ENCODE assay signal across 17 cellular contexts in genomic region chr5:33817301-33817700, GRCh38.
DNase-seq lines count a peak whose midpoint lies in the region; ATAC-seq, FAIRE-seq and TF ChIP-seq lines count a peak whose summit lies in the region.
"Had no signal": no experiment of that assay in that cellular context is flagged by ENCODE, and none has a peak within 500 bp of the region (broad histone marks: within the 10 kb centered on the region; RNA-seq: fewer than 3 reads in every experiment).

No MANE protein-coding gene starts in this region.

- ATAC-seq in RWPE2 (ENCODE audit: low read depth): peak; percentile 68
- ATAC-seq in foreskin keratinocyte: peak; percentile 21
- no peak for ATAC-seq in mucosa of descending colon
- ATAC-seq: CD8-positive, alpha-beta T cell; K562; Right ventricle myocardium inferior had no signal

- H3K27ac Mint-ChIP-seq in HFFc6: peak overlapping the region; percentile 70
- H3K27ac Mint-ChIP-seq: CD8-positive, alpha-beta T cell had no signal

- no peaks in the 10 kb centered on the region; the same call in none of the 2 replicates for H3K27me3 Mint-ChIP-seq in HFFc6 (ENCODE audit: insufficient read depth)

- no peak overlapping the region for H3K4me3 ChIP-seq in RWPE2 (ENCODE audit: severe bottlenecking)
- H3K4me3 ChIP-seq in mucosa of descending colon: no peak overlapping the region
- H3K4me3 ChIP-seq: K562 had no signal

- no peaks in the 10 kb centered on the region for H3K9me3 ChIP-seq in RWPE2 (ENCODE audit: severe bottlenecking)
- no peaks in the 10 kb centered on the region for H3K9me3 ChIP-seq in mucosa of descending colon

- no peak for FAIRE-seq in urothelium cell line (lab: Jason Lieb, UNC)
- FAIRE-seq: D721Med had no signal

- H3K4me1 ChIP-seq in RWPE2 (ENCODE audit: insufficient read depth, poor library complexity, severe bottlenecking) (peaks cover 16% of the 10 kb centered on the region), foreskin keratinocyte (peaks cover 20% of the 10 kb centered on the region), mucosa of descending colon (ENCODE audit: low read depth) (no peaks in the 10 kb centered on the region)

- peak overlapping the region; percentile 50 for H3K4me3 Mint-ChIP-seq in HFFc6
- H3K4me3 Mint-ChIP-seq: CD8-positive, alpha-beta T cell had no signal

- H3K36me3 ChIP-seq in RWPE2 (ENCODE audit: low read depth) (no peaks in the 10 kb centered on the region), mucosa of descending colon (ENCODE audit: low read depth) (no peaks in the 10 kb centered on the region)

- DNase-seq in HFFc6 (no peak), RWPE2 (ENCODE audit: low spot score) (no peak), foreskin keratinocyte (peak; percentile 32 to 63), urothelium cell line (ENCODE audit: low spot score) (peak; percentile 46), mucosa of descending colon (no peak), SHP77 treated with DMSO at 0.1 percent for 48 hours (lab: John Stamatoyannopoulos, UW) (no peak), activated gamma-delta T cell (lab: John Stamatoyannopoulos, UW) (no peak)
- DNase-seq: CD8-positive, alpha-beta T cell; DMS79 treated with DMSO at 0.1 percent for 48 hours; NCI-H1092 treated with DMSO at 0.1 percent for 48 hours; NCI-H1694; NCI-H2107; NCI-H345; NCI-H526 treated with DMSO at 0.1 percent for 48 hours had no signal

- peaks cover 35% of the 10 kb centered on the region for H3K4me1 Mint-ChIP-seq in HFFc6 (ENCODE audit: low read depth)

- peaks cover 58% of the 10 kb centered on the region for H3K36me3 Mint-ChIP-seq in HFFc6 (ENCODE audit: low read depth)
- H3K36me3 Mint-ChIP-seq: CD8-positive, alpha-beta T cell had no signal

- intact Hi-C loops in mucosa of descending colon (cut with DNase I, micrococcal nuclease): no loop called here

- no peaks in the 10 kb centered on the region for H3K27me3 ChIP-seq in RWPE2 (ENCODE audit: insufficient read depth, poor library complexity, severe bottlenecking)
- H3K27me3 ChIP-seq in foreskin keratinocyte: no peaks in the 10 kb centered on the region

- H3K9me3 Mint-ChIP-seq in HFFc6: peaks cover 5% of the 10 kb centered on the region
- H3K9me3 Mint-ChIP-seq: CD8-positive, alpha-beta T cell had no signal

- H3K27ac ChIP-seq in RWPE2 (ENCODE audit: poor library complexity, severe bottlenecking): peak overlapping the region; percentile 79
- H3K27ac ChIP-seq in foreskin keratinocyte: no peak overlapping the region

- TF ChIP-seq CTCF in HFFc6 (IDR thresholded peaks at IDR 0.05) (no peak), RWPE2 (IDR thresholded peaks at IDR 0.05; ENCODE audit: poor library complexity, severe bottlenecking) (no peak), foreskin keratinocyte (conservative IDR thresholded peaks at IDR 0.05) (no peak), mucosa of descending colon (IDR thresholded peaks at IDR 0.05) (no peak)

Comparison
In these comparisons a context has a peak if more than half of its experiments do, and no peak if none do; other contexts are left out.
1. DNase-seq: peak in foreskin keratinocyte (2 of 2) and urothelium cell line (single experiment); none in HFFc6 (single experiment), RWPE2 (single experiment), mucosa of descending colon (0 of 3), SHP77 treated with DMSO at 0.1 percent for 48 hours (single experiment) and activated gamma-delta T cell (single experiment).